ENCODE assay signal across 8 cellular contexts in genomic region chr5:320524-321232, GRCh38. TPM values are rescaled to one million over a fixed set of nuclear protein-coding genes. Genes with fewer than 3 reads are reported as not detected.
A peak's percentile ranks its signal among the peaks of the same experiment; 100 is the strongest.
DNase-seq lines count a peak whose midpoint lies in the region; ATAC-seq and TF ChIP-seq lines count a peak whose summit lies in the region.

No MANE protein-coding gene starts in this region.

- no peak overlapping the region for H2AFZ ChIP-seq in parathyroid adenoma

- H3K4me1 ChIP-seq in ES-I3 (ENCODE audit: insufficient read depth, low read length) (no peaks in the 10 kb centered on the region; the same call in 1 of the 2 replicates), parathyroid adenoma (peaks cover 8% of the 10 kb centered on the region)

- peak overlapping the region; percentile 50 for H3K4me3 ChIP-seq in HL-60 (replicated peaks; ENCODE audit: insufficient read depth, low read length)
- H3K4me3 ChIP-seq in dorsolateral prefrontal cortex = peak overlapping the region; percentile 26 to 72 (median 54)
- no peak overlapping the region for H3K4me3 ChIP-seq in parathyroid adenoma (ENCODE audit: low read depth, low read length)

- H3K9ac ChIP-seq in ES-I3 (ENCODE audit: low read depth, low read length) (peak overlapping the region; percentile 62), parathyroid adenoma (no peak overlapping the region)

- H3K4me2 ChIP-seq in parathyroid adenoma (ENCODE audit: low read length) = peak overlapping the region; percentile 47

- intact Hi-C loops in dorsolateral prefrontal cortex (cut with DNase I) = no loop called here

- H3K27ac ChIP-seq in HL-60 (replicated peaks) (peak overlapping the region; percentile 89), dorsolateral prefrontal cortex (no peak overlapping the region), parathyroid adenoma (no peak overlapping the region)

- no peaks in the 10 kb centered on the region for H3K27me3 ChIP-seq in HL-60 (ENCODE audit: insufficient read depth, poor library complexity, severe bottlenecking)
- peaks cover 0 to 50% (median 31%) of the 10 kb centered on the region in 45 donors for H3K27me3 ChIP-seq in dorsolateral prefrontal cortex
- H3K27me3 ChIP-seq in parathyroid adenoma (ENCODE audit: control insufficient read depth, insufficient read depth, low read length) = no peaks in the 10 kb centered on the region

- no peaks in the 10 kb centered on the region for H3K79me2 ChIP-seq in parathyroid adenoma

- TF ChIP-seq CTCF in HL-60 (IDR thresholded peaks at IDR 0.05; ENCODE audit: insufficient read depth, low read length) (no peak), dorsolateral prefrontal cortex (IDR thresholded peaks at IDR 0.05 in 54 of 56, conservative IDR thresholded peaks at IDR 0.05 in 2 of 56; ENCODE audit: low read depth in 1 of 56, partially characterized antibody in 56 of 56) (no peak), parathyroid adenoma (IDR thresholded peaks at IDR 0.05) (no peak)

- no peaks in the 10 kb centered on the region for H3K9me3 ChIP-seq in ES-I3 (ENCODE audit: control insufficient read depth, insufficient read depth, low read length)
- H3K9me3 ChIP-seq in parathyroid adenoma (ENCODE audit: control insufficient read depth, low read length) = no peaks in the 10 kb centered on the region

- no peak for DNase-seq in HL-60 (ENCODE audit: low read depth in 1 of 2, low spot score in 1 of 2)
- peak in 1 of 10 donors; percentile 23 for DNase-seq in dorsolateral prefrontal cortex
- DNase-seq in GM19238 (ENCODE audit: insufficient read length, low spot score) = no peak
- no peak for DNase-seq in NCI-H1436 treated with DMSO at 0.1 percent for 48 hours (lab: John Stamatoyannopoulos, UW)
- no peak for DNase-seq in NCI-H510A (lab: John Stamatoyannopoulos, UW)

- no peaks in the 10 kb centered on the region for H3K36me3 ChIP-seq in ES-I3 (ENCODE audit: insufficient read depth, low read length)
- H3K36me3 ChIP-seq in parathyroid adenoma (ENCODE audit: control insufficient read depth, insufficient read depth, low read length) = no peaks in the 10 kb centered on the region

- ATAC-seq in GM19035 (IDR thresholded peaks at IDR 0.05; ENCODE audit: unreplicated experiment) = no peak

RNA-seq across cellular contexts. Expression of gene AHRR, which starts 0.8 kb away (rescaled TPM):
- 10 to 100 TPM in 2 of 120 experiments, 1 to 10 TPM in 117, under 1 TPM in 1; 0.75 to 14.2 (median 4.1) TPM for total RNA-seq in dorsolateral prefrontal cortex

RNA-seq across cellular contexts. Expression of gene PDCD6, which starts 49.2 kb away (rescaled TPM):
- total RNA-seq in dorsolateral prefrontal cortex = 10 to 100 TPM; 62.0 to 99.6 (median 81.7) TPM
